Comparison of ENCODE assay signal across 8 cellular contexts in genomic region chr17:8223356-8224063, GRCh38. TPM values are rescaled to one million over a fixed set of nuclear protein-coding genes. Genes with fewer than 3 reads are reported as not detected.
DNase-seq lines count a peak whose midpoint lies in the region; ATAC-seq and TF ChIP-seq lines count a peak whose summit lies in the region.

No MANE protein-coding gene starts in this region.

- ATAC-seq in HG03135 (IDR thresholded peaks at IDR 0.05; ENCODE audit: unreplicated experiment) (peak; percentile 8), gastroesophageal sphincter (no peak)

- peak; percentile 67 for DNase-seq in Daoy (ENCODE audit: low read depth)
- peak; percentile 92 for DNase-seq in OCI-M1 (lab: John Stamatoyannopoulos, UW)
- peak; percentile 26 for DNase-seq in activated T-helper 9 cell treated with anti-CD3 and anti-CD28 coated beads, Interleukin-2, amount 50 U/mL, for 16 hours (ENCODE audit: low read depth)
- DNase-seq in nucleus accumbens (lab: John Stamatoyannopoulos, UW) = peak in 44 of 56 donors; percentile 28 to 82 (median 60)
- no peak for DNase-seq in middle frontal gyrus (ENCODE audit: extremely low spot score, low spot score)
- no peak for DNase-seq in HuH-7 (ENCODE audit: low spot score)

- H3K9me3 ChIP-seq in gastroesophageal sphincter = no peaks in the 10 kb centered on the region

- H3K4me1 ChIP-seq in gastroesophageal sphincter = peaks cover 0 to 60% (median 18%) of the 10 kb centered on the region in 3 donors

- no peak for TF ChIP-seq EP300 in gastroesophageal sphincter (IDR thresholded peaks at IDR 0.05)

- no peaks in the 10 kb centered on the region for H3K27me3 ChIP-seq in gastroesophageal sphincter

- peak overlapping the region; percentile 95 to 98 (median 98) for H3K27ac ChIP-seq in gastroesophageal sphincter

- WGBS in gastroesophageal sphincter (ENCODE audit: low coverage in 1 of 2), 2 donors = 0% methylated on average over 1 of the region's 27 CpGs; no CpG with 5 or more reads in 1 of the 2 donors

- TF ChIP-seq POLR2A in gastroesophageal sphincter (IDR thresholded peaks at IDR 0.05) = no peak

- TF ChIP-seq CTCF in gastroesophageal sphincter (IDR thresholded peaks at IDR 0.05) = peak in 2 of 4 experiments; percentile 9 to 40

- H3K36me3 ChIP-seq in gastroesophageal sphincter = peaks cover 0 to 14% of the 10 kb centered on the region in 2 donors

- peak overlapping the region; percentile 48 to 73 for H3K4me3 ChIP-seq in gastroesophageal sphincter

RNA-seq across cellular contexts. Expression of gene AURKB, which starts 13.1 kb away (rescaled TPM):
- 105 and 136 TPM in 2 replicates for total RNA-seq in Daoy (2014; rRNA removed; shearing (Covaris generic))
- 1 to 10 TPM in 2 of 4 donors, under 1 TPM in 2; 0.54 to 5.3 (median 2.4) TPM for total RNA-seq in gastroesophageal sphincter

RNA-seq across cellular contexts. Expression of gene CTC1, which starts 24.3 kb away (rescaled TPM):
- 1.7 and 1.8 TPM in 2 replicates for total RNA-seq in Daoy (2014; rRNA removed; shearing (Covaris generic))
- total RNA-seq in gastroesophageal sphincter = 10 to 100 TPM; 10.8 to 33.9 (median 14.7) TPM

RNA-seq across cellular contexts. Expression of gene PFAS, which starts 25.6 kb away (rescaled TPM):
- 35.1 and 37.1 TPM in 2 replicates for total RNA-seq in Daoy (2014; rRNA removed; shearing (Covaris generic))
- 10 to 100 TPM; 10.8 to 28.9 (median 16.0) TPM for total RNA-seq in gastroesophageal sphincter

RNA-seq across cellular contexts. Expression of gene BORCS6, which starts 33.5 kb away (rescaled TPM):
- total RNA-seq in Daoy (2014; rRNA removed; shearing (Covaris generic)) = 3.3 and 3.6 TPM in 2 replicates
- 10 to 100 TPM in 3 of 4 donors, 1 to 10 TPM in 1; 8.1 to 16.1 (median 12.4) TPM for total RNA-seq in gastroesophageal sphincter

RNA-seq across cellular contexts. Expression of gene TMEM107, which starts 47.3 kb away (rescaled TPM):
- total RNA-seq in Daoy (2014; rRNA removed; shearing (Covaris generic)) = 23.4 TPM in 2 replicates
- 10 to 100 TPM; 11.2 to 18.8 (median 15.5) TPM for total RNA-seq in gastroesophageal sphincter

Comparison
In these comparisons a context has a peak if more than half of its experiments do, and no peak if none do; other contexts are left out.
1. DNase-seq: peak in Daoy (single experiment), OCI-M1 (single experiment), activated T-helper 9 cell treated with anti-CD3 and anti-CD28 coated beads, Interleukin-2, amount 50 U/mL, for 16 hours (single experiment) and nucleus accumbens (44 of 56); none in middle frontal gyrus (single experiment) and HuH-7 (single experiment).
2. RNA of gene AURKB, which starts 13.1 kb away (total RNA-seq): 105 to 136 TPM in Daoy; 0.54 to 5.3 TPM in gastroesophageal sphincter; every median in the first group is over 10 times any median in the second.